In the genomic region with DNA sequence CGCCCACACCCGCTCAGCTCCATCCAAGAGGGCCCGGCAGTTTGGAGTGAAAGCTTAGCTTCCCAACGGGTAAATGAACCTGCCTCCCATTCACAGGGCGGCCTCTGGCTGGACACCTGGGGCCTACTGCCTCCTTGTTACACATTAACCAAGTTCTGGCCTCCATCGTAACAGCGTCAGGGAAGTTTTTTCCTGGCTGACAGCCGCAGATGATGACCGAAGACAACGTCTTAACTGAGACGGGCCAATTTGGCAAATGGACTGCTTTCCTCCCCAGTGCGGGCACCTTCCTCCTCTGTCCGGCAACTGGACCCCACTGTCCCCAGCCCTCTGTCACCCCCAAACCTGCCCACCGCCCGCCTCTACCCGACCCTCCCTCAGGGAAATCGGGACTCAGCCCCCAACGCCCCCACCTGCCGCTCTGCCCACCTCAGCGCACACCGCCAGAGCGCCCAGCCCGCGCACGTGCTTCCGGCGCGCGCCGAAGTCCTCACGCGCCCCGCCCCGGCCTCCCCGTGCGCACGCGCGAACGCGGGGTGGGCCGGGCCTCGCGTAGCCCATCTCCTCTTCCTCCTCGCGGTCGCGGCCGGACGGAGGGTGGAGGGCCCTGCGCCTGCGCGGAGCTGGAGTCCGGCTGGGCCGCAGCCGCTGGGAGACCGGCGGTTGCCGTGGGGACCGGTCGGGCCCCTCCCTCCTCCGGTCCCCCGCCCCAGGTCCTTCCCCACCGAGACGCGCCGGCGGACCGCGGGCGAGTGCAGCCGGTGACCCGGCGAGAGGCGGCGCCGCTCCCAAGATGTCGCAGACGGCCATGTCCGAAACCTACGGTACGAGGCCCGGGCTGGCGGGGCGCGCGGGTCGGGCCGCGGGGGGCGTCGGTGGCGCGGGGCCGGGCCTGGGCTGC, we compare ENCODE assay signal across 1 cellular context.
TF ChIP-seq lines count a peak whose summit lies in the region.

A gene with protein sequence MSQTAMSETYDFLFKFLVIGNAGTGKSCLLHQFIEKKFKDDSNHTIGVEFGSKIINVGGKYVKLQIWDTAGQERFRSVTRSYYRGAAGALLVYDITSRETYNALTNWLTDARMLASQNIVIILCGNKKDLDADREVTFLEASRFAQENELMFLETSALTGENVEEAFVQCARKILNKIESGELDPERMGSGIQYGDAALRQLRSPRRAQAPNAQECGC (plus strand): TSS at position 565 of the 901 bp plus-strand sequence. CDS start 229 bp downstream, at position 794.

TF ChIP-seq in HEK293, 187 proteins besides CTCF, POLR2A, EP300 and RAD21 (continued from another document and continues in another):
- TF ChIP-seq, protein P1, sequence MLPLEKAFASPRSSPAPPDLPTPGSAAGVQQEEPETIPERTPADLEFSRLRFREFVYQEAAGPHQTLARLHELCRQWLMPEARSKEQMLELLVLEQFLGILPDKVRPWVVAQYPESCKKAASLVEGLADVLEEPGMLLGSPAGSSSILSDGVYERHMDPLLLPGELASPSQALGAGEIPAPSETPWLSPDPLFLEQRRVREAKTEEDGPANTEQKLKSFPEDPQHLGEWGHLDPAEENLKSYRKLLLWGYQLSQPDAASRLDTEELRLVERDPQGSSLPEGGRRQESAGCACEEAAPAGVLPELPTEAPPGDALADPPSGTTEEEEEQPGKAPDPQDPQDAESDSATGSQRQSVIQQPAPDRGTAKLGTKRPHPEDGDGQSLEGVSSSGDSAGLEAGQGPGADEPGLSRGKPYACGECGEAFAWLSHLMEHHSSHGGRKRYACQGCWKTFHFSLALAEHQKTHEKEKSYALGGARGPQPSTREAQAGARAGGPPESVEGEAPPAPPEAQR (tag by site-specific recombination; IDR thresholded peaks at IDR 0.05) = peak; percentile 22; the same call in 1 of the 2 replicates
- TF ChIP-seq ZNF335 (tag by site-specific recombination; conservative IDR thresholded peaks at IDR 0.05) = peak; percentile 71
- peak; percentile 76; the same call in 1 of the 2 replicates for TF ChIP-seq ZNF324 (tag by site-specific recombination; IDR thresholded peaks at IDR 0.05)
- TF ChIP-seq ZNF391 (tag by site-specific recombination; IDR thresholded peaks at IDR 0.05; ENCODE audit: borderline replicate concordance, low read depth) = 0 out of 2 replicates have a peak, but pooled peaks have one; percentile 32
- TF ChIP-seq ZNF184 (tag by site-specific recombination; IDR thresholded peaks at IDR 0.05) = 0 out of 2 replicates have a peak, but pooled peaks have one; percentile 41
- TF ChIP-seq, protein P2, sequence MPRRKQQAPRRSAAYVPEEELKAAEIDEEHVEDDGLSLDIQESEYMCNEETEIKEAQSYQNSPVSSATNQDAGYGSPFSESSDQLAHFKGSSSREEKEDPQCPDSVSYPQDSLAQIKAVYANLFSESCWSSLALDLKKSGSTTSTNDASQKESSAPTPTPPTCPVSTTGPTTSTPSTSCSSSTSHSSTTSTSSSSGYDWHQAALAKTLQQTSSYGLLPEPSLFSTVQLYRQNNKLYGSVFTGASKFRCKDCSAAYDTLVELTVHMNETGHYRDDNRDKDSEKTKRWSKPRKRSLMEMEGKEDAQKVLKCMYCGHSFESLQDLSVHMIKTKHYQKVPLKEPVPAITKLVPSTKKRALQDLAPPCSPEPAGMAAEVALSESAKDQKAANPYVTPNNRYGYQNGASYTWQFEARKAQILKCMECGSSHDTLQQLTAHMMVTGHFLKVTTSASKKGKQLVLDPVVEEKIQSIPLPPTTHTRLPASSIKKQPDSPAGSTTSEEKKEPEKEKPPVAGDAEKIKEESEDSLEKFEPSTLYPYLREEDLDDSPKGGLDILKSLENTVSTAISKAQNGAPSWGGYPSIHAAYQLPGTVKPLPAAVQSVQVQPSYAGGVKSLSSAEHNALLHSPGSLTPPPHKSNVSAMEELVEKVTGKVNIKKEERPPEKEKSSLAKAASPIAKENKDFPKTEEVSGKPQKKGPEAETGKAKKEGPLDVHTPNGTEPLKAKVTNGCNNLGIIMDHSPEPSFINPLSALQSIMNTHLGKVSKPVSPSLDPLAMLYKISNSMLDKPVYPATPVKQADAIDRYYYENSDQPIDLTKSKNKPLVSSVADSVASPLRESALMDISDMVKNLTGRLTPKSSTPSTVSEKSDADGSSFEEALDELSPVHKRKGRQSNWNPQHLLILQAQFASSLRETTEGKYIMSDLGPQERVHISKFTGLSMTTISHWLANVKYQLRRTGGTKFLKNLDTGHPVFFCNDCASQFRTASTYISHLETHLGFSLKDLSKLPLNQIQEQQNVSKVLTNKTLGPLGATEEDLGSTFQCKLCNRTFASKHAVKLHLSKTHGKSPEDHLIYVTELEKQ (tag by site-specific recombination; IDR thresholded peaks at IDR 0.05; ENCODE audit: borderline replicate concordance) = peak; percentile 12; the same call in 1 of the 2 replicates
- peak; percentile 31; the same call in 1 of the 2 replicates for TF ChIP-seq GLIS2 (tag by site-specific recombination; IDR thresholded peaks at IDR 0.05)
- TF ChIP-seq ZNF274 (IDR thresholded peaks at IDR 0.05; ENCODE audit: low read length) = no peak
- TF ChIP-seq ZNF274 (tag by site-specific recombination; IDR thresholded peaks at IDR 0.05; ENCODE audit: borderline replicate concordance) = no peak
- no peak for TF ChIP-seq PRDM1 (tag by site-specific recombination; IDR thresholded peaks at IDR 0.05)
- no peak for TF ChIP-seq ZFP3 (tag by site-specific recombination; IDR thresholded peaks at IDR 0.05; ENCODE audit: low read depth)
- TF ChIP-seq ZNF785 (tag by site-specific recombination; IDR thresholded peaks at IDR 0.05) = peak; percentile 70; the same call in 1 of the 2 replicates
- TF ChIP-seq ZNF24 (tag by site-specific recombination; IDR thresholded peaks at IDR 0.05) = peak; percentile 55; the same call in 1 of the 2 replicates
- no peak for TF ChIP-seq ZBTB48 (tag by site-specific recombination; IDR thresholded peaks at IDR 0.05)
- TF ChIP-seq KLF7 (tag by site-specific recombination; IDR thresholded peaks at IDR 0.05; ENCODE audit: borderline replicate concordance) = no peak
- TF ChIP-seq, protein P3, sequence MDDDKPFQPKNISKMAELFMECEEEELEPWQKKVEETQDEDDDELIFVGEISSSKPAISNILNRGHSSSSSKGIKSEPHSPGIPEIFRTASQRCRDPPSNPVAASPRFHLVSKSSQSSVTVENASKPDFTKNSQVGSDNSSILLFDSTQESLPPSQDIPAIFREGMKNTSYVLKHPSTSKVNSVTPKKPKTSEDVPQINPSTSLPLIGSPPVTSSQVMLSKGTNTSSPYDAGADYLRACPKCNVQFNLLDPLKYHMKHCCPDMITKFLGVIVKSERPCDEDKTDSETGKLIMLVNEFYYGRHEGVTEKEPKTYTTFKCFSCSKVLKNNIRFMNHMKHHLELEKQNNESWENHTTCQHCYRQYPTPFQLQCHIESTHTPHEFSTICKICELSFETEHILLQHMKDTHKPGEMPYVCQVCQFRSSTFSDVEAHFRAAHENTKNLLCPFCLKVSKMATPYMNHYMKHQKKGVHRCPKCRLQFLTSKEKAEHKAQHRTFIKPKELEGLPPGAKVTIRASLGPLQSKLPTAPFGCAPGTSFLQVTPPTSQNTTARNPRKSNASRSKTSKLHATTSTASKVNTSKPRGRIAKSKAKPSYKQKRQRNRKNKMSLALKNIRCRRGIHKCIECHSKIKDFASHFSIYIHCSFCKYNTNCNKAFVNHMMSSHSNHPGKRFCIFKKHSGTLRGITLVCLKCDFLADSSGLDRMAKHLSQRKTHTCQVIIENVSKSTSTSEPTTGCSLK (tag by site-specific recombination; IDR thresholded peaks at IDR 0.05) = peak; percentile 77; the same call in 1 of the 2 replicates
- peak; percentile 72 for TF ChIP-seq ZBTB8A (tag by site-specific recombination; IDR thresholded peaks at IDR 0.05)
- no peak for TF ChIP-seq ZNF175 (tag by site-specific recombination; IDR thresholded peaks at IDR 0.05)
- peak; percentile 69 for TF ChIP-seq SP3 (tag by site-specific recombination; IDR thresholded peaks at IDR 0.05)
- TF ChIP-seq, protein P4, sequence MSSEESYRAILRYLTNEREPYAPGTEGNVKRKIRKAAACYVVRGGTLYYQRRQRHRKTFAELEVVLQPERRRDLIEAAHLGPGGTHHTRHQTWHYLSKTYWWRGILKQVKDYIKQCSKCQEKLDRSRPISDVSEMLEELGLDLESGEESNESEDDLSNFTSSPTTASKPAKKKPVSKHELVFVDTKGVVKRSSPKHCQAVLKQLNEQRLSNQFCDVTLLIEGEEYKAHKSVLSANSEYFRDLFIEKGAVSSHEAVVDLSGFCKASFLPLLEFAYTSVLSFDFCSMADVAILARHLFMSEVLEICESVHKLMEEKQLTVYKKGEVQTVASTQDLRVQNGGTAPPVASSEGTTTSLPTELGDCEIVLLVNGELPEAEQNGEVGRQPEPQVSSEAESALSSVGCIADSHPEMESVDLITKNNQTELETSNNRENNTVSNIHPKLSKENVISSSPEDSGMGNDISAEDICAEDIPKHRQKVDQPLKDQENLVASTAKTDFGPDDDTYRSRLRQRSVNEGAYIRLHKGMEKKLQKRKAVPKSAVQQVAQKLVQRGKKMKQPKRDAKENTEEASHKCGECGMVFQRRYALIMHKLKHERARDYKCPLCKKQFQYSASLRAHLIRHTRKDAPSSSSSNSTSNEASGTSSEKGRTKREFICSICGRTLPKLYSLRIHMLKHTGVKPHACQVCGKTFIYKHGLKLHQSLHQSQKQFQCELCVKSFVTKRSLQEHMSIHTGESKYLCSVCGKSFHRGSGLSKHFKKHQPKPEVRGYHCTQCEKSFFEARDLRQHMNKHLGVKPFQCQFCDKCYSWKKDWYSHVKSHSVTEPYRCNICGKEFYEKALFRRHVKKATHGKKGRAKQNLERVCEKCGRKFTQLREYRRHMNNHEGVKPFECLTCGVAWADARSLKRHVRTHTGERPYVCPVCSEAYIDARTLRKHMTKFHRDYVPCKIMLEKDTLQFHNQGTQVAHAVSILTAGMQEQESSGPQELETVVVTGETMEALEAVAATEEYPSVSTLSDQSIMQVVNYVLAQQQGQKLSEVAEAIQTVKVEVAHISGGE (tag by site-specific recombination; conservative IDR thresholded peaks at IDR 0.05; ENCODE audit: low read depth) = peak; percentile 53
- TF ChIP-seq KLF10 (tag by site-specific recombination; IDR thresholded peaks at IDR 0.05) = peak; percentile 74
- peak; percentile 72; the same call in 1 of the 2 replicates for TF ChIP-seq ZNF658 (tag by site-specific recombination; IDR thresholded peaks at IDR 0.05)
- no peak for TF ChIP-seq ZNF768 (tag by site-specific recombination; IDR thresholded peaks at IDR 0.05)
- no peak for TF ChIP-seq ZNF701 (tag by site-specific recombination; IDR thresholded peaks at IDR 0.05)
- TF ChIP-seq, protein P5, sequence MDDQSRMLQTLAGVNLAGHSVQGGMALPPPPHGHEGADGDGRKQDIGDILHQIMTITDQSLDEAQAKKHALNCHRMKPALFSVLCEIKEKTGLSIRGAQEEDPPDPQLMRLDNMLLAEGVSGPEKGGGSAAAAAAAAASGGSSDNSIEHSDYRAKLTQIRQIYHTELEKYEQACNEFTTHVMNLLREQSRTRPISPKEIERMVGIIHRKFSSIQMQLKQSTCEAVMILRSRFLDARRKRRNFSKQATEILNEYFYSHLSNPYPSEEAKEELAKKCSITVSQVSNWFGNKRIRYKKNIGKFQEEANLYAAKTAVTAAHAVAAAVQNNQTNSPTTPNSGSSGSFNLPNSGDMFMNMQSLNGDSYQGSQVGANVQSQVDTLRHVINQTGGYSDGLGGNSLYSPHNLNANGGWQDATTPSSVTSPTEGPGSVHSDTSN (CRISPR knock-in tag; IDR thresholded peaks at IDR 0.05) = peak; percentile 96
- TF ChIP-seq ZNF548 (tag by site-specific recombination; IDR thresholded peaks at IDR 0.05) = peak; percentile 35; the same call in 1 of the 2 replicates
- peak; percentile 68; the same call in 1 of the 2 replicates for TF ChIP-seq ZNF133 (tag by site-specific recombination; IDR thresholded peaks at IDR 0.05)
- 0 out of 2 replicates have a peak, but pooled peaks have one; percentile 16 for TF ChIP-seq RBAK (tag by site-specific recombination; IDR thresholded peaks at IDR 0.05)
- TF ChIP-seq ZNF239 (tag by site-specific recombination; IDR thresholded peaks at IDR 0.05) = 0 out of 2 replicates have a peak, but pooled peaks have one; percentile 37
- TF ChIP-seq ZNF157 (tag by site-specific recombination; IDR thresholded peaks at IDR 0.05) = 0 out of 2 replicates have a peak, but pooled peaks have one; percentile 35
- TF ChIP-seq, protein P6, sequence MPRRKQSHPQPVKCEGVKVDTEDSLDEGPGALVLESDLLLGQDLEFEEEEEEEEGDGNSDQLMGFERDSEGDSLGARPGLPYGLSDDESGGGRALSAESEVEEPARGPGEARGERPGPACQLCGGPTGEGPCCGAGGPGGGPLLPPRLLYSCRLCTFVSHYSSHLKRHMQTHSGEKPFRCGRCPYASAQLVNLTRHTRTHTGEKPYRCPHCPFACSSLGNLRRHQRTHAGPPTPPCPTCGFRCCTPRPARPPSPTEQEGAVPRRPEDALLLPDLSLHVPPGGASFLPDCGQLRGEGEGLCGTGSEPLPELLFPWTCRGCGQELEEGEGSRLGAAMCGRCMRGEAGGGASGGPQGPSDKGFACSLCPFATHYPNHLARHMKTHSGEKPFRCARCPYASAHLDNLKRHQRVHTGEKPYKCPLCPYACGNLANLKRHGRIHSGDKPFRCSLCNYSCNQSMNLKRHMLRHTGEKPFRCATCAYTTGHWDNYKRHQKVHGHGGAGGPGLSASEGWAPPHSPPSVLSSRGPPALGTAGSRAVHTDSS (tag by site-specific recombination; IDR thresholded peaks at IDR 0.05) = peak; percentile 90
- TF ChIP-seq ZBTB21 (tag by site-specific recombination; IDR thresholded peaks at IDR 0.05) = peak; percentile 26; the same call in 1 of the 2 replicates
- no peak for TF ChIP-seq ZNF560 (tag by site-specific recombination; IDR thresholded peaks at IDR 0.05; ENCODE audit: borderline replicate concordance)
- TF ChIP-seq GFI1B (tag by site-specific recombination; IDR thresholded peaks at IDR 0.05) = no peak
- TF ChIP-seq, protein P7, sequence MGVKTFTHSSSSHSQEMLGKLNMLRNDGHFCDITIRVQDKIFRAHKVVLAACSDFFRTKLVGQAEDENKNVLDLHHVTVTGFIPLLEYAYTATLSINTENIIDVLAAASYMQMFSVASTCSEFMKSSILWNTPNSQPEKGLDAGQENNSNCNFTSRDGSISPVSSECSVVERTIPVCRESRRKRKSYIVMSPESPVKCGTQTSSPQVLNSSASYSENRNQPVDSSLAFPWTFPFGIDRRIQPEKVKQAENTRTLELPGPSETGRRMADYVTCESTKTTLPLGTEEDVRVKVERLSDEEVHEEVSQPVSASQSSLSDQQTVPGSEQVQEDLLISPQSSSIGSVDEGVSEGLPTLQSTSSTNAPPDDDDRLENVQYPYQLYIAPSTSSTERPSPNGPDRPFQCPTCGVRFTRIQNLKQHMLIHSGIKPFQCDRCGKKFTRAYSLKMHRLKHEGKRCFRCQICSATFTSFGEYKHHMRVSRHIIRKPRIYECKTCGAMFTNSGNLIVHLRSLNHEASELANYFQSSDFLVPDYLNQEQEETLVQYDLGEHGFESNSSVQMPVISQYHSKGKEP (tag by site-specific recombination; IDR thresholded peaks at IDR 0.05) = peak; percentile 42; the same call in 1 of the 2 replicates
- peak; percentile 87 for TF ChIP-seq ZFP69B (tag by site-specific recombination; IDR thresholded peaks at IDR 0.05)
- 0 out of 2 replicates have a peak, but pooled peaks have one; percentile 49 for TF ChIP-seq ZNF416 (tag by site-specific recombination; IDR thresholded peaks at IDR 0.05)
